Comparison of ENCODE assay signal across 8 cellular contexts in the genomic region with DNA sequence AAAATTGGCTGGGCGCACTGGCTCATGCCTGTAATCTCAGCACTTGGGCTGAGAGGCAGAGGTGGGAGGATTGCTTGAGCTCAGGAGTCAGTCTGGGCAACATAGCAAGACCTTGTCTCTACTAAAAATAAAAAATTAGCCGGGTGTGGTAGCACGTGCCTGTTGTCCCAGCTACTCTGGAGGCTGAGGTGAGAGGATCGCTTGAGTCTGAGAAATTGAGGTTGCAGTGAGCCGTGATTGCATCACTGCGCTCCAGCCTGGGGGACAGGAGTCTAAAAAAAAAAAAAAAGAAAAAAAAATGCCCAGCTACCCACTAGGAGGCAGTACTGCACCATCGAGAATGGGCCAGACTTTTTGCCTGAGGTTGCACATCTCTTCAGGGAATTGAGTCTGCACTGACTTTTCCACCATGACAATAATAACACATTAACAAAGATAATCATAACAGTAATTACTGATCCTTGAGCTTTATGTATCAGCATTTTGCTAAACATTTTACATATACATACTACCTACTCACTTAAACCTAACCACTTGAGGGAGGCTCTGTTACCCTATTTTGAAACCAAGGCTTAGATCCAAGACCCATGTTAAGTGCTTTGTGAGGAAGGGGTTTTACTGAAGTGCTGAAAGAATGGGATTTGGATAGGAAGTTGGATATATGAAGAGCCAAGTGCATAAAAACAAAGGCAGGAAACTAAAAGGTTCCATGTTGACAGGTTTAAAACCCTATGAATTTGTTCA. TPM values are rescaled to one million over a fixed set of nuclear protein-coding genes. Genes with fewer than 3 reads are reported as not detected.
DNase-seq lines count a peak whose midpoint lies in the region; ATAC-seq and TF ChIP-seq lines count a peak whose summit lies in the region.

No MANE protein-coding gene starts in this region.

- peak; percentile 83 for ATAC-seq in naive thymus-derived CD4-positive, alpha-beta T cell
- ATAC-seq in HG02759 (IDR thresholded peaks at IDR 0.05; ENCODE audit: unreplicated experiment), result no peak

- no peaks in the 10 kb centered on the region for H3K4me1 ChIP-seq in naive thymus-derived CD4-positive, alpha-beta T cell (ENCODE audit: control insufficient read depth in 2 of 2, insufficient read depth in 2 of 2, low read length in 2 of 2)
- H3K4me1 ChIP-seq in uterus, result no peaks in the 10 kb centered on the region

- peak overlapping the region; percentile 63 for H3K27ac ChIP-seq in 22Rv1
- H3K27ac ChIP-seq in naive thymus-derived CD4-positive, alpha-beta T cell (ENCODE audit: low read depth, low read length), result no peak overlapping the region
- peak overlapping the region; percentile 12 to 45 for H3K27ac ChIP-seq in uterus

- no peak overlapping the region for H3K4me3 ChIP-seq in naive thymus-derived CD4-positive, alpha-beta T cell (ENCODE audit: low read length)
- H3K4me3 ChIP-seq in uterus, result no peak overlapping the region

- H3K4me3 Mint-ChIP-seq in naive thymus-derived CD4-positive, alpha-beta T cell, result no peak overlapping the region

- H3K27ac Mint-ChIP-seq in naive thymus-derived CD4-positive, alpha-beta T cell, result peak overlapping the region in 7 of 9 donors; percentile 14 to 78 (median 60)

- H3K27me3 Mint-ChIP-seq in naive thymus-derived CD4-positive, alpha-beta T cell, result no peaks in the 10 kb centered on the region

- H3K4me1 Mint-ChIP-seq in naive thymus-derived CD4-positive, alpha-beta T cell, result peaks cover 7 to 26% (median 18%) of the 10 kb centered on the region in 7 donors

- peaks cover 0 to 33% (median 15%) of the 10 kb centered on the region in 3 experiments for H3K36me3 ChIP-seq in naive thymus-derived CD4-positive, alpha-beta T cell (ENCODE audit: control insufficient read depth in 2 of 3, insufficient read depth in 3 of 3, low read length in 3 of 3)
- no peaks in the 10 kb centered on the region for H3K36me3 ChIP-seq in uterus

- H3K9me3 ChIP-seq in naive thymus-derived CD4-positive, alpha-beta T cell (ENCODE audit: control insufficient read depth in 2 of 3, low read length in 3 of 3), result no peaks in the 10 kb centered on the region
- H3K9me3 ChIP-seq in uterus, result no peaks in the 10 kb centered on the region

- POLR2A ChIA-PET in naive thymus-derived CD4-positive, alpha-beta T cell (lab: Charles Lee), result interaction anchor here (0.6 to 1.7 kb wide), 10 partner anchors 12 to 720 kb away, joined by 3 to 7 read pairs (median 4); no protein-coding TSS in a partner anchor

- intact Hi-C loops in naive thymus-derived CD4-positive, alpha-beta T cell (cut with micrococcal nuclease), result loop anchor here (1.0 to 2.0 kb wide), 3 partner anchors 20 to 144 kb away; a partner anchor contains a TSS
- intact Hi-C loops in uterus (cut with DNase I; ENCODE audit: low total_unique reads), result no loop called here

- TF ChIP-seq CTCF in 22Rv1 (IDR thresholded peaks at IDR 0.05) (peak; percentile 91), uterus (IDR thresholded peaks at IDR 0.05) (peak; percentile 56 to 65 (median 62))

- no peak for TF ChIP-seq POLR2A in erythroblast (IDR thresholded peaks at IDR 0.05; ENCODE audit: low read length)
- TF ChIP-seq POLR2A in uterus (IDR thresholded peaks at IDR 0.05), result no peak

- H3K36me3 Mint-ChIP-seq in naive thymus-derived CD4-positive, alpha-beta T cell, result peaks cover 3 to 34% (median 25%) of the 10 kb centered on the region in 5 donors

- in situ Hi-C loops in G401 (cut with HindIII; ENCODE audit: low sequenced_read_pairs), result no loop called here

- H3K27me3 ChIP-seq in naive thymus-derived CD4-positive, alpha-beta T cell (ENCODE audit: control insufficient read depth in 2 of 2, insufficient read depth in 2 of 2, low read length in 2 of 2), result no peaks in the 10 kb centered on the region
- H3K27me3 ChIP-seq in uterus, result no peaks in the 10 kb centered on the region

- peaks cover 0 to 4% (median 0%) of the 10 kb centered on the region in 11 donors for H3K9me3 Mint-ChIP-seq in naive thymus-derived CD4-positive, alpha-beta T cell

- DNase-seq in G401 (ENCODE audit: low spot score), result peak; percentile 47
- peak; percentile 52 for DNase-seq in NCI-H2171 (lab: John Stamatoyannopoulos, UW)
- DNase-seq in activated CD4-positive, alpha-beta T cell treated with anti-CD3 and anti-CD28 coated beads, Interleukin-2, amount 50 U/mL, for 48 hours, result peak; percentile 30 to 52
- DNase-seq in erythroblast (lab: John Stamatoyannopoulos, UW), result peak; percentile 62 to 82
- DNase-seq in naive thymus-derived CD4-positive, alpha-beta T cell, result peak in 8 of 9 donors; percentile 21 to 62 (median 50)
- DNase-seq in uterus, result peak; percentile 45

- CTCF ChIA-PET in naive thymus-derived CD4-positive, alpha-beta T cell (lab: Charles Lee), result interaction anchor here (0.6 to 2.4 kb wide), 23 partner anchors 8 to 259 kb away, joined by 3 to 11 read pairs (median 4); a partner anchor contains a TSS

RNA-seq across cellular contexts. Expression of a gene that starts 21.0 kb away (rescaled TPM):
- 342 and 464 TPM in 2 replicates for total RNA-seq in G401 (2014; rRNA removed; shearing (Covaris generic))
- total RNA-seq in naive thymus-derived CD4-positive, alpha-beta T cell, result 100 to 1,000 TPM; 317 to 510 (median 426) TPM
- polyA plus RNA-seq in naive thymus-derived CD4-positive, alpha-beta T cell, result 100 to 1,000 TPM; 359 to 403 TPM
- 100 to 1,000 TPM in 3 of 4 donors, 10 to 100 TPM in 1; 98.8 to 239 (median 179) TPM for total RNA-seq in uterus
